8 cellular contexts compared by ENCODE assay signal in genomic region chr17:45620468-45620867, GRCh38.
DNase-seq lines count a peak whose midpoint lies in the region; ATAC-seq and TF ChIP-seq lines count a peak whose summit lies in the region.
"Not testable (repeated sequence)": the region's sequence is repeated elsewhere in the genome, so short reads cannot be mapped to it uniquely, and the experiment has no call there.

No MANE protein-coding gene starts in this region.

- not testable (repeated sequence) for H3K27ac ChIP-seq in A673 (ENCODE audit: low read depth, low read length, poor library complexity, severe bottlenecking)
- peak overlapping the region in 1 of 2 donors; percentile 47 for H3K27ac ChIP-seq in coronary artery

- CTCF ChIA-PET in A673 (lab: Charles Lee); activated CD4-positive, alpha-beta T cell treated with anti-CD3 and anti-CD28 coated beads for 36 hours (lab: Charles Lee): not testable (repeated sequence)

- not testable (repeated sequence) for H3K27me3 ChIP-seq in A673 (replicated peaks; ENCODE audit: insufficient read depth, low read depth, low read length, poor library complexity)

- not testable (repeated sequence) for DNase-seq in A673 (ENCODE audit: low spot score); activated CD4-positive, alpha-beta T cell treated with anti-CD3 and anti-CD28 coated beads for 36 hours; coronary artery (ENCODE audit: low spot score)
- peak; percentile 26 for DNase-seq in iPS-NIHi11 (ENCODE audit: low spot score)
- peak; percentile 19 for DNase-seq in progenitor cell of endocrine pancreas (ENCODE audit: low spot score, unreplicated experiment)

- TF ChIP-seq CTCF in A673 (conservative IDR thresholded peaks at IDR 0.05; ENCODE audit: low read depth, low read length); coronary artery (IDR thresholded peaks at IDR 0.05); progenitor cell of endocrine pancreas (IDR thresholded peaks at IDR 0.05; ENCODE audit: unreplicated experiment): not testable (repeated sequence)

- H3K36me3 Mint-ChIP-seq in activated CD4-positive, alpha-beta T cell treated with anti-CD3 and anti-CD28 coated beads for 36 hours (ENCODE audit: low read depth); progenitor cell of endocrine pancreas (ENCODE audit: insufficient read depth): not testable (repeated sequence)

- H3K4me3 ChIP-seq in A673 (ENCODE audit: low read depth, low read length, poor library complexity, severe bottlenecking) = peak overlapping the region; percentile 40
- peak overlapping the region; percentile 93 for H3K4me3 ChIP-seq in coronary artery

- peak overlapping the region; percentile 76 for H3K4me3 Mint-ChIP-seq in activated CD4-positive, alpha-beta T cell treated with anti-CD3 and anti-CD28 coated beads for 36 hours
- peak overlapping the region; percentile 73 for H3K4me3 Mint-ChIP-seq in progenitor cell of endocrine pancreas (ENCODE audit: low read depth)

- peak; percentile 53 for ATAC-seq in GM18907 (IDR thresholded peaks at IDR 0.05; ENCODE audit: unreplicated experiment)
- ATAC-seq in HG02588 (IDR thresholded peaks at IDR 0.05; ENCODE audit: unreplicated experiment) = peak; percentile 43
- peak; percentile 39 for ATAC-seq in HG03571 (IDR thresholded peaks at IDR 0.05; ENCODE audit: unreplicated experiment)
- ATAC-seq in activated CD4-positive, alpha-beta T cell treated with anti-CD3 and anti-CD28 coated beads for 36 hours = peak; percentile 33

- not testable (repeated sequence) for H3K36me3 ChIP-seq in A673 (ENCODE audit: insufficient read depth, low read length, poor library complexity, severe bottlenecking)

- H3K27ac Mint-ChIP-seq in activated CD4-positive, alpha-beta T cell treated with anti-CD3 and anti-CD28 coated beads for 36 hours; progenitor cell of endocrine pancreas: not testable (repeated sequence)

- H3K4me1 Mint-ChIP-seq in activated CD4-positive, alpha-beta T cell treated with anti-CD3 and anti-CD28 coated beads for 36 hours; progenitor cell of endocrine pancreas (ENCODE audit: low read depth): not testable (repeated sequence)

- not testable (repeated sequence) for H3K9me3 ChIP-seq in A673 (ENCODE audit: low read depth, low read length, poor library complexity, severe bottlenecking)

- POLR2A ChIA-PET in A673 (lab: Charles Lee; ENCODE audit: low non-redundant PET); activated CD4-positive, alpha-beta T cell treated with anti-CD3 and anti-CD28 coated beads for 36 hours (lab: Charles Lee): not testable (repeated sequence)

- not testable (repeated sequence) for H3K9me3 Mint-ChIP-seq in activated CD4-positive, alpha-beta T cell treated with anti-CD3 and anti-CD28 coated beads for 36 hours (ENCODE audit: low read depth); progenitor cell of endocrine pancreas (ENCODE audit: low read depth)

- not testable (repeated sequence) for H3K4me1 ChIP-seq in A673 (ENCODE audit: insufficient read depth, low read length, poor library complexity, severe bottlenecking)

- H3K27me3 Mint-ChIP-seq in activated CD4-positive, alpha-beta T cell treated with anti-CD3 and anti-CD28 coated beads for 36 hours; progenitor cell of endocrine pancreas: not testable (repeated sequence)

- not testable (repeated sequence) for BruUV-seq in A673 (replicated peaks; lab: Mats Ljungman, UMichigan)

- intact Hi-C loops in A673 (cut with micrococcal nuclease; ENCODE audit: unreplicated experiment); activated CD4-positive, alpha-beta T cell treated with anti-CD3 and anti-CD28 coated beads for 36 hours (cut with DNase I, micrococcal nuclease): not testable (repeated sequence)
